ENCODE assay signal across 1 cellular context in genomic region chr11:94186342-94187203, GRCh38.
TF ChIP-seq lines count a peak whose summit lies in the region.

No MANE protein-coding gene starts in this region.

TF ChIP-seq in IMR-90, 13 proteins besides CTCF, POLR2A, EP300 and RAD21:
- TF ChIP-seq USF2 (IDR thresholded peaks at IDR 0.05; ENCODE audit: low read depth, low read length) (no peak), SMC3 (IDR thresholded peaks at IDR 0.05; ENCODE audit: low read depth, low read length) (no peak), MAZ (IDR thresholded peaks at IDR 0.05; ENCODE audit: borderline replicate concordance, low read depth, low read length) (no peak), ELK1 (IDR thresholded peaks at IDR 0.05; ENCODE audit: borderline replicate concordance, low read depth, low read length) (no peak), MXI1 (IDR thresholded peaks at IDR 0.05; ENCODE audit: borderline replicate concordance, low read depth, low read length) (no peak), FOS (IDR thresholded peaks at IDR 0.05; ENCODE audit: low read depth, low read length) (no peak), MAFK (IDR thresholded peaks at IDR 0.05; ENCODE audit: low read depth, low read length) (no peak), CEBPB (IDR thresholded peaks at IDR 0.05; ENCODE audit: low read depth, low read length) (no peak), BHLHE40 (IDR thresholded peaks at IDR 0.05; ENCODE audit: low read depth, low read length) (no peak), NFE2L2 (IDR thresholded peaks at IDR 0.05; ENCODE audit: low read depth, low read length) (no peak), RCOR1 (IDR thresholded peaks at IDR 0.05; ENCODE audit: insufficient replicate concordance, low read length) (no peak), RFX5 (IDR thresholded peaks at IDR 0.05; ENCODE audit: low read depth, low read length) (no peak), CHD1 (IDR thresholded peaks at IDR 0.05; ENCODE audit: low read depth, low read length) (no peak)
TF ChIP-seq in IMR-90: peak in this region for 0.
